ENCODE assay signal across 8 cellular contexts in the genomic region with DNA sequence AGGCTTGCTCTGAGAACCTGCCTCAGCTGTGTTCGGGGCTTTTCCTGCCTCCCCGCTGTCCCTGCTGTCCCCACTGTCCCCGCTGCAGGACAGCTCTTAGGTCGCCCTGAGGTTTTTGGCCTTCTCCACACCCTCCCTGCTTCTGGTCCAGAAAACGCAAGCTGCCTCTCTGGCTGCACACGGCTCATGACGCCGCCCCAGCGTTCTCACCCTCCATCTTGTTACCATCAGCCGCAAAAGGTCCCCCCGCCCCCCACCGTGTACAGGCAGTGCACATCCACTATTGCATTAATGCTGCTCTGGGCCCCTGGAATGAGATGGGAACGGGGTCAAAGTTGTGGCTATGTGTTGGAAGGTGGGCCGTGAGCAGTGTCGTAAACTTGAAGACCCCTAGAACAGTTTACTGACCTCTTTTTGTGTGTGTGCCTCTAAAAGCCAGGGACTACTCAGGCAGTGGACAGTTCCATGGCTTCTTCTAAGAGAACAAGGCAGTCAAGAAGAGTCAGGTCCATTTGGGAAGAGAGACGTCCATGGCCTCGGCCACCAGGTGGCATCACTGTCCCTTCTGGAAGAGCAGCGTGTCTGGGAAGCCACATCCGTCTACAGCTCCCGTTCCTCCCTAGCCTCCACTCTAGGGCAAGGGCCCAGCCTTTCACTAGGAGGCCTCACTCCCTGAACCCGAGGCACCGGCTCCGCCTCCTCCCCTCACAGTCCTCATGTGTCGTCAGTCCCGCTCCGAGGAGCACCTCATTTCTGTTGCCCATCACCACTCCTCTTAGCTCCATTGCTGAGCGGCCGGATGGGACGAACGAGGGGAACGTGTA. TPM values are rescaled to one million over a fixed set of nuclear protein-coding genes. Genes with fewer than 3 reads are reported as not detected.
DNase-seq lines count a peak whose midpoint lies in the region; ATAC-seq and TF ChIP-seq lines count a peak whose summit lies in the region.

No MANE protein-coding gene starts in this region.

- H3K9me3 ChIP-seq in BE2C, result no peaks in the 10 kb centered on the region
- no peaks in the 10 kb centered on the region for H3K9me3 ChIP-seq in gastrocnemius medialis

- in situ Hi-C loops in astrocyte of the cerebellum (cut with HindIII; ENCODE audit: low sequenced_read_pairs) (no loop called here), gastrocnemius medialis (cut with MboI; ENCODE audit: low sequenced_read_pairs in 4 of 4) (loop anchor here in 3 of 4 donors (5.0 to 25.0 kb wide), 4 partner anchors 135 to 495 kb away; a partner anchor contains a TSS)

- DNase-seq in BE2C (peak; percentile 93), GM20000 (ENCODE audit: low spot score) (peak; percentile 79), NCI-H2081 (lab: John Stamatoyannopoulos, UW) (peak; percentile 89), T-helper 22 cell (ENCODE audit: low read depth) (peak; percentile 3), astrocyte of the cerebellum (ENCODE audit: low read depth) (peak; percentile 80), hippocampal formation (lab: John Stamatoyannopoulos, UW) (peak; percentile 76 to 89), gastrocnemius medialis (peak; percentile 74 to 83)

- H3K4me3 ChIP-seq in BE2C (ENCODE audit: low read depth, low read length) (no peak overlapping the region), astrocyte of the cerebellum (ENCODE audit: low read depth, low read length) (no peak overlapping the region), gastrocnemius medialis (no peak overlapping the region)

- H3K27ac ChIP-seq in gastrocnemius medialis, result peak overlapping the region; percentile 4 to 54 (median 42)

- H3K4me1 ChIP-seq in BE2C (no peaks in the 10 kb centered on the region), gastrocnemius medialis (peaks cover 0 to 3% of the 10 kb centered on the region in 2 donors)

- TF ChIP-seq POLR2A in gastrocnemius medialis (IDR thresholded peaks at IDR 0.05), result no peak

- intact Hi-C loops in gastrocnemius medialis (cut with DNase I; ENCODE audit: low total_unique reads), result loop anchor here (1.0 kb wide), 1 partner anchor 136 kb away; no protein-coding TSS in a partner anchor

- H3K36me3 ChIP-seq in BE2C, result no peaks in the 10 kb centered on the region
- no peaks in the 10 kb centered on the region for H3K36me3 ChIP-seq in gastrocnemius medialis

- H3K27me3 ChIP-seq in BE2C (no peaks in the 10 kb centered on the region), gastrocnemius medialis (no peaks in the 10 kb centered on the region)

- ATAC-seq in gastrocnemius medialis (peak; percentile 86 to 95), HG02981 (IDR thresholded peaks at IDR 0.05; ENCODE audit: unreplicated experiment) (no peak)

- TF ChIP-seq CTCF in BE2C (IDR thresholded peaks at IDR 0.05; ENCODE audit: low read depth, low read length), result peak; percentile 96
- peak; percentile 44 for TF ChIP-seq CTCF in GM20000 (IDR thresholded peaks at IDR 0.05; ENCODE audit: extremely low read depth, missing control alignments)
- peak; percentile 88 for TF ChIP-seq CTCF in astrocyte of the cerebellum (IDR thresholded peaks at IDR 0.05; ENCODE audit: low read depth, low read length, missing control alignments)
- peak; percentile 73 to 89 (median 85) for TF ChIP-seq CTCF in gastrocnemius medialis (IDR thresholded peaks at IDR 0.05 in 4 of 5, conservative IDR thresholded peaks at IDR 0.05 in 1 of 5)

RNA-seq across cellular contexts. Expression of a gene that starts 38.5 kb away (rescaled TPM):
- polyA plus RNA-seq in BE2C (2012; ENCODE audit: insufficient read depth, insufficient read length, low read depth), result 83.7 TPM
- 10 to 100 TPM; 38.0 to 90.4 (median 64.7) TPM for total RNA-seq in gastrocnemius medialis

Comparison
In these comparisons a context has a peak if more than half of its experiments do, and no peak if none do; other contexts are left out.
1. DNase-seq: peak in every context shown above with its lines; median percentile 93 in BE2C; 89 in NCI-H2081; 82 in hippocampal formation; 80 in astrocyte of the cerebellum; 79 in GM20000; 78 in gastrocnemius medialis; 3 in T-helper 22 cell.
2. CTCF ChIP-seq: peak in every context shown above with its lines; median percentile 96 in BE2C; 88 in astrocyte of the cerebellum; 85 in gastrocnemius medialis; 44 in GM20000.